Comparison of ENCODE assay signal across 11 cellular contexts in the genomic region with DNA sequence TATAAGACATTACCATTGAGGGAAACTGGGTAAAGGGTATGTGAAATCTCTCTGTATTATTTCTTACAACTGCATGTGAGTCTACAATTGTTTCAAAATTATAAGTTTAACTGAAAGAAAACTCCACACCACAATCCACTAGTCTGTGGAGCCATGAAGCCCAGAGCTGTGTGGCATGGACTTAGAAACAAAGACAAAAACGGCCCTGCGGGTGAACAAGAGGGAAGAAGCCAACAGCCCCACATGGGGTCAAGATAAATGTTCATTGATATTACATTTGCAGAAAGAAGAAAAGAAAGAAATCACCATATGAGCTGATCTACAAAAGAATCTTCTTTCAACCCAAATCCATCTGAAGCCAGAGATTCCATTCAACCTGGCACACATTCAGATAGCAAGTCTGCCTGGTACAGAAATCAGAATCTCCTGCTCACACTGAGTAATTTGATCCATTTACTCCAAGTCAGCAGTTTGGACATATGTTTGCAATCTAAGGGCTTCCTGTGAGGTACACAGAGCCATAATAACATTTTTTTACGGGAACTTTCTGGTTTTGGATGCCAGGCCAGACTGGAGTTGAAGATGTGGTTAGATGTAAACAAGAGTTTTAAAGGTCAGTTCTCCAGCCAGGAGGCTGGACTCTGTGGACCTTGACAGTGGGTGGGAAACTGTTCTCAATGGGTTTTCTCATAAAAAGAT. TPM values are rescaled to one million over a fixed set of nuclear protein-coding genes. Genes with fewer than 3 reads are reported as not detected.
DNase-seq lines count a peak whose midpoint lies in the region; TF ChIP-seq lines count a peak whose summit lies in the region.
"Had no signal": no experiment of that assay in that cellular context is flagged by ENCODE, and none has a peak within 500 bp of the region (broad histone marks: within the 10 kb centered on the region; RNA-seq: fewer than 3 reads in every experiment).

No MANE protein-coding gene starts in this region.

- H3K79me1 ChIP-seq in trophoblast cell (ENCODE audit: low read length), result no peaks in the 10 kb centered on the region

- H4K20me1 ChIP-seq in smooth muscle cell (ENCODE audit: low read depth), result no peaks in the 10 kb centered on the region

- no peak overlapping the region for H3K18ac ChIP-seq in trophoblast cell (ENCODE audit: low read length)

- 68% methylated on average over 3 of the region's 3 CpGs for WGBS in smooth muscle cell (ENCODE audit: low lambda C conversion rate)
- no CpG with 5 or more reads among the region's 3 CpGs for WGBS in trophoblast cell (ENCODE audit: extremely low coverage, insufficient coverage, insufficient read length)

- TF ChIP-seq CTCF in fibroblast of pulmonary artery (IDR thresholded peaks at IDR 0.05; ENCODE audit: low read length, missing control alignments) (no peak), smooth muscle cell (IDR thresholded peaks at IDR 0.05; ENCODE audit: borderline replicate concordance, insufficient read depth, poor library complexity, severe bottlenecking) (no peak)

- H4K8ac ChIP-seq in trophoblast cell (ENCODE audit: low read depth, low read length), result no peak overlapping the region

- H4K12ac ChIP-seq in trophoblast cell (ENCODE audit: low read depth, low read length), result no peak overlapping the region

- no peaks in the 10 kb centered on the region for H3K36me3 ChIP-seq in smooth muscle cell (ENCODE audit: low read depth)
- H3K36me3 ChIP-seq in trophoblast cell (ENCODE audit: control insufficient read depth in 1 of 2, insufficient read depth in 2 of 2, low read length in 2 of 2), result no peaks in the 10 kb centered on the region

- no peaks in the 10 kb centered on the region for H3K27me3 ChIP-seq in smooth muscle cell (ENCODE audit: low read depth)
- no peaks in the 10 kb centered on the region for H3K27me3 ChIP-seq in trophoblast cell (ENCODE audit: insufficient read depth, low read length)

- H3K9me3 ChIP-seq in smooth muscle cell (replicated peaks; ENCODE audit: low read depth) (no peaks in the 10 kb centered on the region), trophoblast cell (ENCODE audit: insufficient read depth, low read depth, low read length) (no peaks in the 10 kb centered on the region)

- H3K14ac ChIP-seq in trophoblast cell (ENCODE audit: low read length), result no peak overlapping the region

- H2AK5ac ChIP-seq in trophoblast cell (ENCODE audit: low read length), result no peak overlapping the region

- no peak overlapping the region for H2BK12ac ChIP-seq in trophoblast cell (ENCODE audit: low read length)

- H3K4me2 ChIP-seq in smooth muscle cell (no peak overlapping the region), trophoblast cell (ENCODE audit: low read length) (no peak overlapping the region)

- H3K4me1 ChIP-seq in smooth muscle cell (ENCODE audit: low read depth) (peaks cover 16% of the 10 kb centered on the region), trophoblast cell (ENCODE audit: control insufficient read depth in 1 of 2, insufficient read depth in 2 of 2, low read length in 2 of 2) (no peaks in the 10 kb centered on the region)

- peak overlapping the region; percentile 3 for H3K27ac ChIP-seq in smooth muscle cell (ENCODE audit: low read depth)
- no peak overlapping the region for H3K27ac ChIP-seq in trophoblast cell (ENCODE audit: low read depth, low read length)

- H3K4ac ChIP-seq in trophoblast cell (ENCODE audit: low read depth, low read length), result no peak overlapping the region

- no peaks in the 10 kb centered on the region for H3F3A ChIP-seq in smooth muscle cell (ENCODE audit: low read depth)

- H4K91ac ChIP-seq in trophoblast cell (ENCODE audit: low read depth, low read length), result no peak overlapping the region

- H3K79me2 ChIP-seq in smooth muscle cell (ENCODE audit: low read depth), result no peaks in the 10 kb centered on the region
- no peaks in the 10 kb centered on the region for H3K79me2 ChIP-seq in trophoblast cell (ENCODE audit: control insufficient read depth, insufficient read depth, low read length, poor library complexity)

- DNase-seq in DMS79 treated with DMSO at 0.1 percent for 48 hours (lab: John Stamatoyannopoulos, UW) (peak; percentile 46), DMS79 (lab: John Stamatoyannopoulos, UW) (no peak), NCI-H2196 (lab: John Stamatoyannopoulos, UW; ENCODE audit: unreplicated experiment) (peak; percentile 61), fibroblast of pulmonary artery (ENCODE audit: low read depth) (peak; percentile 52), smooth muscle cell (lab: John Stamatoyannopoulos, UW; ENCODE audit: unreplicated experiment) (no peak), trophoblast cell (no peak), SHP77 treated with DMSO at 0.1 percent for 48 hours (lab: John Stamatoyannopoulos, UW) (no peak), NAMALWA (ENCODE audit: low spot score) (no peak)
- DNase-seq: activated naive CD4-positive, alpha-beta T cell treated with Interleukin-2 at 50 U/mL for 16 hours; MV-4-11; retina had no signal

- H3K23ac ChIP-seq in trophoblast cell (ENCODE audit: low read length), result no peak overlapping the region

- no peak overlapping the region for H2BK120ac ChIP-seq in trophoblast cell (ENCODE audit: insufficient read depth, low read length, poor library complexity)

- H3K4me3 ChIP-seq in fibroblast of pulmonary artery (replicated peaks; ENCODE audit: low read depth, low read length) (no peak overlapping the region), smooth muscle cell (no peak overlapping the region), trophoblast cell (ENCODE audit: low read depth, low read length) (no peak overlapping the region)

- no peak overlapping the region for H2AFZ ChIP-seq in smooth muscle cell (ENCODE audit: low read depth)
- H2AFZ ChIP-seq in trophoblast cell (ENCODE audit: insufficient read depth, low read length, poor library complexity), result no peak overlapping the region

- no peak overlapping the region for H2BK5ac ChIP-seq in trophoblast cell (ENCODE audit: low read depth, low read length, poor library complexity)

- no peak overlapping the region for H3K9ac ChIP-seq in smooth muscle cell (ENCODE audit: low read depth)
- no peak overlapping the region for H3K9ac ChIP-seq in trophoblast cell (ENCODE audit: low read length)

RNA-seq across cellular contexts. Expression of a gene that starts 18.0 kb away (rescaled TPM):
- total RNA-seq in smooth muscle cell, result 2.8 and 5.8 TPM in 2 replicates
- 2.6 and 3.0 TPM in 2 replicates for polyA plus RNA-seq in smooth muscle cell
- 1.1 TPM in 2 replicates for polyA plus RNA-seq in trophoblast cell (2013)

Comparison
In these comparisons a context has a peak if more than half of its experiments do, and no peak if none do; other contexts are left out.
1. DNase-seq: peak in DMS79 treated with DMSO at 0.1 percent for 48 hours (single experiment), NCI-H2196 (single experiment) and fibroblast of pulmonary artery (single experiment); none in DMS79 (single experiment), smooth muscle cell (single experiment), trophoblast cell (0 of 2), SHP77 treated with DMSO at 0.1 percent for 48 hours (single experiment) and NAMALWA (single experiment).